Comparison of ENCODE assay signal across 20 cellular contexts in genomic region chr1:160374291-160374690, GRCh38. TPM values are rescaled to one million over a fixed set of nuclear protein-coding genes. Genes with fewer than 3 reads are reported as not detected.
DNase-seq lines count a peak whose midpoint lies in the region; ATAC-seq and TF ChIP-seq lines count a peak whose summit lies in the region.
"Had no signal": no experiment of that assay in that cellular context is flagged by ENCODE, and none has a peak within 500 bp of the region (broad histone marks: within the 10 kb centered on the region; RNA-seq: fewer than 3 reads in every experiment).

No MANE protein-coding gene starts in this region.

- H3K79me1 ChIP-seq in IMR-90 (ENCODE audit: low read depth in 1 of 2, low read length in 2 of 2) = no peaks in the 10 kb centered on the region

- H2AK5ac ChIP-seq in IMR-90 (ENCODE audit: low read depth, low read length) = no peak overlapping the region

- H3K36me3 ChIP-seq in ES-I3 (ENCODE audit: insufficient read depth, low read length) (no peaks in the 10 kb centered on the region), IMR-90 (ENCODE audit: control insufficient read depth, insufficient read depth, low read length) (no peaks in the 10 kb centered on the region), sigmoid colon (no peaks in the 10 kb centered on the region), BE2C (no peaks in the 10 kb centered on the region)
- H3K36me3 ChIP-seq: pancreas had no signal

- in situ Hi-C loops in IMR-90 (cut with MboI; ENCODE audit: low sequenced_read_pairs) = loop anchor here (10.0 kb wide), 1 partner anchor 439 kb away; no protein-coding TSS in a partner anchor

- TF ChIP-seq CTCF in IMR-90 (conservative IDR thresholded peaks at IDR 0.05; ENCODE audit: low read depth, low read length) = no peak
- TF ChIP-seq CTCF in sigmoid colon (IDR thresholded peaks at IDR 0.05) = no peak
- no peak for TF ChIP-seq CTCF in BE2C (IDR thresholded peaks at IDR 0.05; ENCODE audit: low read depth, low read length)

- dilution Hi-C loops in IMR-90 (cut with HindIII; ENCODE audit: low sequenced_read_pairs, unreplicated experiment) = no loop called here

- no peak overlapping the region for H3K4ac ChIP-seq in IMR-90 (ENCODE audit: low read depth, low read length)

- H3K4me3 ChIP-seq in IMR-90 (ENCODE audit: insufficient read depth, low read depth, low read length) = no peak overlapping the region
- H3K4me3 ChIP-seq in sigmoid colon = no peak overlapping the region
- no peak overlapping the region for H3K4me3 ChIP-seq in BE2C (ENCODE audit: low read depth, low read length)
- H3K4me3 ChIP-seq: coronary artery, pancreas had no signal

- H3K4me1 ChIP-seq in ES-I3 (ENCODE audit: insufficient read depth, low read length) (peaks cover 37% of the 10 kb centered on the region), IMR-90 (ENCODE audit: control insufficient read depth, insufficient read depth, low read length) (no peaks in the 10 kb centered on the region), sigmoid colon (peaks cover 0 to 4% (median 0%) of the 10 kb centered on the region in 4 donors), BE2C (no peaks in the 10 kb centered on the region)
- H3K4me1 ChIP-seq: pancreas had no signal

- H2BK120ac ChIP-seq in IMR-90 (ENCODE audit: low read depth, low read length) = no peak overlapping the region

- no peak for TF ChIP-seq EP300 in sigmoid colon (IDR thresholded peaks at IDR 0.05)

- no peak overlapping the region for H3K4me2 ChIP-seq in IMR-90 (ENCODE audit: low read depth, low read length)

- no peak overlapping the region for H2AK9ac ChIP-seq in IMR-90 (replicated peaks; ENCODE audit: low read depth, low read length, poor library complexity)

- CTCF ChIA-PET in IMR-90 (lab: Yijun Ruan, JAX) = no interaction called here

- POLR2A ChIA-PET in IMR-90 (lab: Charles Lee; ENCODE audit: unreplicated experiment) = no interaction called here

- H3K14ac ChIP-seq in IMR-90 (replicated peaks; ENCODE audit: low read depth, low read length) = no peak overlapping the region

- no peaks in the 10 kb centered on the region for H4K20me1 ChIP-seq in IMR-90 (ENCODE audit: insufficient read depth, low read length)

- H3K9me1 ChIP-seq in IMR-90 (ENCODE audit: insufficient read depth, low read length) = no peaks in the 10 kb centered on the region; the same call in 1 of the 2 replicates

- no TSS peak for BruUV-seq in IMR-90 (replicated peaks; lab: Mats Ljungman, UMichigan)

- no peak overlapping the region for H4K8ac ChIP-seq in IMR-90 (ENCODE audit: low read depth in 2 of 2, low read length in 2 of 2)

- no peak overlapping the region for H4K91ac ChIP-seq in IMR-90 (ENCODE audit: insufficient read depth, low read depth, low read length)

- H3K27me3 ChIP-seq in IMR-90 (ENCODE audit: control insufficient read depth, insufficient read depth, low read length) = peaks cover 9% of the 10 kb centered on the region; the same call in 1 of the 2 replicates
- H3K27me3 ChIP-seq in sigmoid colon = peaks cover 0 to 17% (median 11%) of the 10 kb centered on the region in 3 donors
- H3K27me3 ChIP-seq in BE2C = 0 out of 2 replicates have a peak, but pooled peaks cover 1% of the 10 kb centered on the region
- H3K27me3 ChIP-seq: pancreas had no signal

- peak overlapping the region; percentile 26 for H2AFZ ChIP-seq in IMR-90 (replicated peaks; ENCODE audit: low read length, poor library complexity)

- no peak overlapping the region for H2BK15ac ChIP-seq in IMR-90 (ENCODE audit: low read depth, low read length)

- no peak overlapping the region for H3K23ac ChIP-seq in IMR-90 (ENCODE audit: low read depth, low read length)

- H2BK5ac ChIP-seq in IMR-90 (ENCODE audit: low read depth, low read length, poor library complexity, severe bottlenecking) = no peak overlapping the region

- no peak for TF ChIP-seq RAD21 in IMR-90 (IDR thresholded peaks at IDR 0.05; ENCODE audit: low read length)

- H3K9ac ChIP-seq in ES-I3 (ENCODE audit: low read depth, low read length) (peak overlapping the region; percentile 30), IMR-90 (ENCODE audit: low read depth, low read length) (no peak overlapping the region)

- intact Hi-C loops in IMR-90 (cut with micrococcal nuclease) (loop anchor here (10.0 kb wide), 1 partner anchor 429 kb away; the partner anchor contains the start of gene IGSF9), sigmoid colon (cut with DNase I) (loop anchor here (10.0 kb wide), 1 partner anchor 269 kb away; no protein-coding TSS in a partner anchor)

- 80% methylated on average over 2 of the region's 3 CpGs; no CpG with 5 or more reads in 1 of the 2 experiments for WGBS in IMR-90 (ENCODE audit: extremely low coverage in 2 of 2, insufficient read length in 1 of 2), 2 experiments
- WGBS in sigmoid colon, 2 donors = 90 to 92% methylated on average over 3 of the region's 3 CpGs

- H3K18ac ChIP-seq in IMR-90 (ENCODE audit: low read depth, low read length) = no peak overlapping the region

- TF ChIP-seq POLR2A in IMR-90 (IDR thresholded peaks at IDR 0.05; ENCODE audit: low read depth, low read length) = no peak
- no peak for TF ChIP-seq POLR2A in sigmoid colon (IDR thresholded peaks at IDR 0.05)

- ATAC-seq in IMR-90 (ENCODE audit: low read depth) (no peak), esophagus mucosa (peak; percentile 21), HG02870 (IDR thresholded peaks at IDR 0.05; ENCODE audit: unreplicated experiment) (no peak), HG03175 (IDR thresholded peaks at IDR 0.05; ENCODE audit: unreplicated experiment) (no peak)
- ATAC-seq: pancreas had no signal

- no peak overlapping the region for H3K56ac ChIP-seq in IMR-90 (ENCODE audit: extremely low read depth, insufficient read depth, low read length)

- H2BK20ac ChIP-seq in IMR-90 (ENCODE audit: low read depth, low read length) = no peak overlapping the region

- DNase-seq in IMR-90 (no peak), sigmoid colon (no peak), BE2C (no peak)
- DNase-seq: activated CD4-positive, alpha-beta memory T cell treated with anti-CD3 and anti-CD28 coated beads for 36 hours; activated naive CD4-positive, alpha-beta T cell treated with anti-CD3 and anti-CD28 coated beads, Interleukin-2, amount 10 ng/mL, durations not matched to agents 7 days and 5 days; activated T-cell treated with anti-CD3 and anti-CD28 coated beads, Interleukin-2, amount 50 U/mL, for 24 hours; GF-D8; NCI-H1436 treated with DMSO at 0.1 percent for 48 hours; pancreas; stimulated activated CD4-positive, alpha-beta T cell treated with anti-CD3 and anti-CD28 coated beads, Interleukin-1b, Interleukin-23, amount 100 ng/mL, for 48 hours had no signal

- H3K27ac ChIP-seq in IMR-90 (ENCODE audit: insufficient read depth, low read length) (no peak overlapping the region), sigmoid colon (peak overlapping the region; percentile 37 to 55 (median 52))

- no peak overlapping the region for H4K5ac ChIP-seq in IMR-90 (ENCODE audit: low read depth, low read length)

- H3K9me3 ChIP-seq in ES-I3 (ENCODE audit: control insufficient read depth, insufficient read depth, low read length) = no peaks in the 10 kb centered on the region
- no peaks in the 10 kb centered on the region for H3K9me3 ChIP-seq in IMR-90 (ENCODE audit: control insufficient read depth, insufficient read depth, low read length)
- no peaks in the 10 kb centered on the region for H3K9me3 ChIP-seq in sigmoid colon
- H3K9me3 ChIP-seq in BE2C = no peaks in the 10 kb centered on the region
- H3K9me3 ChIP-seq: pancreas had no signal

TF ChIP-seq in IMR-90, 13 proteins besides CTCF, POLR2A, EP300 and RAD21 (continues in another document):
- TF ChIP-seq RCOR1 (IDR thresholded peaks at IDR 0.05; ENCODE audit: insufficient replicate concordance, low read length) (no peak), CHD1 (IDR thresholded peaks at IDR 0.05; ENCODE audit: low read depth, low read length) (no peak), NFE2L2 (IDR thresholded peaks at IDR 0.05; ENCODE audit: low read depth, low read length) (no peak)
- TF ChIP-seq, protein P1, sequence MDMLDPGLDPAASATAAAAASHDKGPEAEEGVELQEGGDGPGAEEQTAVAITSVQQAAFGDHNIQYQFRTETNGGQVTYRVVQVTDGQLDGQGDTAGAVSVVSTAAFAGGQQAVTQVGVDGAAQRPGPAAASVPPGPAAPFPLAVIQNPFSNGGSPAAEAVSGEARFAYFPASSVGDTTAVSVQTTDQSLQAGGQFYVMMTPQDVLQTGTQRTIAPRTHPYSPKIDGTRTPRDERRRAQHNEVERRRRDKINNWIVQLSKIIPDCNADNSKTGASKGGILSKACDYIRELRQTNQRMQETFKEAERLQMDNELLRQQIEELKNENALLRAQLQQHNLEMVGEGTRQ (IDR thresholded peaks at IDR 0.05; ENCODE audit: low read depth, low read length) = no peak

RNA-seq across cellular contexts. Expression of gene NHLH1, which starts 7.4 kb away (rescaled TPM):
- not detected in 2 replicates for total RNA-seq in IMR-90 (2012; rRNA removed)
- polyA plus RNA-seq in IMR-90 (2012; rRNA removed) = 0.14 and 0.26 TPM in 2 replicates
- polyA plus RNA-seq in IMR-90 (2012; cell fraction: cytosol; rRNA removed) = 0.02 and 0.04 TPM in 2 replicates
- 0.73 and 0.82 TPM in 2 replicates for polyA plus RNA-seq in IMR-90 (2012; cell fraction: nucleus; rRNA removed; ENCODE audit: low replicate concordance)
- 0.08 TPM for total RNA-seq in esophagus mucosa
- total RNA-seq in sigmoid colon = under 1 TPM in 1 of 4 donors, not detected in 3; under 0.01 TPM
- under 1 TPM in 2 of 3 donors, not detected in 1; 0.12 to 0.60 TPM for polyA plus RNA-seq in sigmoid colon
- 4.6 TPM for polyA plus RNA-seq in BE2C (2012; ENCODE audit: insufficient read depth, insufficient read length, low read depth)
- total RNA-seq: epithelial cell of proximal tubule, M059J, pancreas, RPMI7951, sciatic nerve had no signal
- polyA plus RNA-seq: liver had no signal

RNA-seq across cellular contexts. Expression of gene VANGL2, which starts 26.1 kb away (rescaled TPM):
- 0.28 and 0.36 TPM in 2 replicates for total RNA-seq in IMR-90 (2012; rRNA removed)
- polyA plus RNA-seq in IMR-90 (2012; rRNA removed) = 3.2 and 3.6 TPM in 2 replicates
- polyA plus RNA-seq in IMR-90 (2012; cell fraction: cytosol; rRNA removed) = 1.3 and 2.4 TPM in 2 replicates
- polyA plus RNA-seq in IMR-90 (2012; cell fraction: nucleus; rRNA removed; ENCODE audit: low replicate concordance) = 6.1 and 8.1 TPM in 2 replicates
- total RNA-seq in esophagus mucosa = 12.3 TPM
- total RNA-seq in sigmoid colon = 1 to 10 TPM; 3.2 to 6.6 (median 3.6) TPM
- polyA plus RNA-seq in sigmoid colon = 1 to 10 TPM; 1.8 to 3.5 (median 2.6) TPM
- 15.4 TPM for polyA plus RNA-seq in BE2C (2012; ENCODE audit: insufficient read depth, insufficient read length, low read depth)
- total RNA-seq: activated CD4-positive, alpha-beta memory T cell treated with anti-CD3 and anti-CD28 coated beads for 36 hours had no signal

RNA-seq across cellular contexts. Expression of gene NCSTN, which starts 31.1 kb away (rescaled TPM):
- total RNA-seq in IMR-90 (2012; rRNA removed) (46.7 and 60.2 TPM in 2 replicates), esophagus mucosa (60.1 TPM), sigmoid colon (10 to 100 TPM; 30.3 to 46.7 (median 39.0) TPM)
- polyA plus RNA-seq in IMR-90 (2012; rRNA removed) (182 and 194 TPM in 2 replicates), sigmoid colon (10 to 100 TPM; 12.0 to 55.6 (median 19.4) TPM)
- polyA plus RNA-seq in IMR-90 (2012; cell fraction: cytosol; rRNA removed) = 91.0 and 111 TPM in 2 replicates
- polyA plus RNA-seq in IMR-90 (2012; cell fraction: nucleus; rRNA removed; ENCODE audit: low replicate concordance) = 133 and 187 TPM in 2 replicates
- polyA plus RNA-seq in BE2C (2012; ENCODE audit: insufficient read depth, insufficient read length, low read depth) = 108 TPM

RNA-seq across cellular contexts. Expression of gene COPA, which starts 31.2 kb away (rescaled TPM):
- total RNA-seq in IMR-90 (2012; rRNA removed) (377 and 436 TPM in 2 replicates), esophagus mucosa (93.9 TPM), sigmoid colon (100 to 1,000 TPM in 1 of 4 donors, 10 to 100 TPM in 3; 93.8 to 117 (median 96.5) TPM)
- polyA plus RNA-seq in IMR-90 (2012; rRNA removed) (201 and 204 TPM in 2 replicates), sigmoid colon (10 to 100 TPM; 62.5 to 76.0 (median 68.7) TPM)
- 82.2 and 103 TPM in 2 replicates for polyA plus RNA-seq in IMR-90 (2012; cell fraction: cytosol; rRNA removed)
- polyA plus RNA-seq in IMR-90 (2012; cell fraction: nucleus; rRNA removed; ENCODE audit: low replicate concordance) = 78.3 and 211 TPM in 2 replicates
- polyA plus RNA-seq in BE2C (2012; ENCODE audit: insufficient read depth, insufficient read length, low read depth) = 90.3 TPM
